In the genomic region with DNA sequence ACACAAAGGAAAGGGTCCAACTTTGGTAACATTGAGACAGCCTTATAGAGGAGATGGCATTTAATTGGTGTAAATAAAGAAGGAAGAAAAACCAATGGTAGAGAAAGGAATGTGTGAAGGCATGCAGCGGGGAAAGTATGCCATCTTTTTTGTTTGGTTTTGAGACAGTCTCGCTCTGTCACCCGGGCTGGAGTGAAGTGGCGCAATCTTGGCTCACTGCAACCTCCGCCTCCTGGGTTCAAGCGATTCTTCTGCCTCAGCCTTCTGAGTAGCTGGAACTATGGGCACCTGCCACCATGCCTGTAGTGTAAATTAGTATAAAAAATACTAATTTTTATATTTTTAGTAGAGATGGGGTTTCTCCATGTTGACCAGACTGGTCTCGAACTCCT, we compare ENCODE assay signal across 28 cellular contexts. TPM values are rescaled to one million over a fixed set of nuclear protein-coding genes. Genes with fewer than 3 reads are reported as not detected.
DNase-seq lines count a peak whose midpoint lies in the region; ATAC-seq and TF ChIP-seq lines count a peak whose summit lies in the region.
"Had no signal": no experiment of that assay in that cellular context is flagged by ENCODE, and none has a peak within 500 bp of the region (broad histone marks: within the 10 kb centered on the region; RNA-seq: fewer than 3 reads in every experiment).

No MANE protein-coding gene starts in this region.

- no peak overlapping the region for H3K4me3 ChIP-seq in hepatocyte
- H3K4me3 ChIP-seq in spleen = peak overlapping the region in 1 of 8 donors; percentile 37
- H3K4me3 ChIP-seq: cardiac muscle cell, esophagus muscularis mucosa, HAP-1, ovary, suprapubic skin had no signal

- H3K27ac ChIP-seq in hepatocyte (no peak overlapping the region), spleen (peak overlapping the region in 5 of 8 donors; percentile 2 to 69 (median 31))
- H3K27ac ChIP-seq: esophagus muscularis mucosa, ovary, suprapubic skin had no signal

- intact Hi-C loops in activated T-helper 1 cell treated with anti-CD3 and anti-CD28 coated beads, Interleukin-12 subunit alpha, Interleukin-12 subunit beta, Interleukin-2, Interleukin-4 antibody, amounts not matched to agents 30 ng/mL and 10 ng/mL and 1 ng/mL, durations not matched to agents 14 hours and 24 hours and 36 hours (cut with micrococcal nuclease) = no loop called here
- intact Hi-C loops in spleen (cut with DNase I; ENCODE audit: low total_unique reads) = no loop called here

- H3K9me2 ChIP-seq in hepatocyte (replicated peaks; ENCODE audit: insufficient read depth) = no peaks in the 10 kb centered on the region

- H3K9me3 ChIP-seq in hepatocyte (ENCODE audit: low read depth) (no peaks in the 10 kb centered on the region), spleen (no peaks in the 10 kb centered on the region)
- H3K9me3 ChIP-seq: esophagus muscularis mucosa, HAP-1, ovary, suprapubic skin had no signal

- peak overlapping the region; percentile 51 for H3K4me2 ChIP-seq in hepatocyte

- H3K4me1 ChIP-seq in hepatocyte (ENCODE audit: insufficient read depth) (peaks cover 12% of the 10 kb centered on the region), spleen (peaks cover 39 to 84% (median 71%) of the 10 kb centered on the region in 6 donors)

- H3K36me3 Mint-ChIP-seq in activated naive CD8-positive, alpha-beta T cell = peaks cover 6% of the 10 kb centered on the region
- H3K36me3 Mint-ChIP-seq in activated naive CD8-positive, alpha-beta T cell treated with anti-CD3 and anti-CD28 coated beads for 36 hours = peaks cover 24% of the 10 kb centered on the region
- H3K36me3 Mint-ChIP-seq in activated T-helper 1 cell treated with anti-CD3 and anti-CD28 coated beads, Interleukin-12 subunit alpha, Interleukin-12 subunit beta, Interleukin-2, Interleukin-4 antibody, amounts not matched to agents 30 ng/mL and 10 ng/mL and 1 ng/mL, durations not matched to agents 14 hours and 24 hours and 36 hours (ENCODE audit: low read depth) = peaks cover 34% of the 10 kb centered on the region

- H2AFZ ChIP-seq in hepatocyte = no peak overlapping the region

- no peaks in the 10 kb centered on the region for H3K27me3 ChIP-seq in hepatocyte
- H3K27me3 ChIP-seq in spleen (replicated peaks in 1 of 7) = no peaks in the 10 kb centered on the region
- H3K27me3 ChIP-seq: cardiac muscle cell, esophagus muscularis mucosa, ovary, suprapubic skin had no signal

- H3K36me3 ChIP-seq in hepatocyte (replicated peaks; ENCODE audit: insufficient read depth, low read depth) = peaks cover 9% of the 10 kb centered on the region
- H3K36me3 ChIP-seq in spleen = peaks cover 0 to 55% (median 23%) of the 10 kb centered on the region in 6 donors
- H3K36me3 ChIP-seq: ovary had no signal

- no peak for DNase-seq in activated naive CD8-positive, alpha-beta T cell treated with anti-CD3 and anti-CD28 coated beads for 36 hours
- DNase-seq in activated T-helper 1 cell treated with anti-CD3 and anti-CD28 coated beads, Interleukin-12 subunit alpha, Interleukin-12 subunit beta, Interleukin-2, Interleukin-4 antibody, amounts not matched to agents 30 ng/mL and 10 ng/mL and 1 ng/mL, durations not matched to agents 14 hours and 24 hours and 36 hours (ENCODE audit: low spot score) = no peak
- no peak for DNase-seq in hepatocyte (ENCODE audit: low spot score)
- no peak for DNase-seq in spleen
- DNase-seq in globus pallidus (ENCODE audit: low spot score) = no peak
- no peak for DNase-seq in SKM-1 (lab: John Stamatoyannopoulos, UW; ENCODE audit: unreplicated experiment)
- DNase-seq: activated CD4-positive, alpha-beta memory T cell treated with anti-CD3 and anti-CD28 coated beads for 36 hours; activated CD4-positive, alpha-beta T cell treated with anti-CD3 and anti-CD28 coated beads for 1 hour; activated CD8-positive, alpha-beta memory T cell treated with anti-CD3 and anti-CD28 coated beads, Interleukin-2, amount 50 U/mL, for 4 hours; aorta; DMS53; foreskin fibroblast; head of caudate nucleus; NCI-H146; NCI-H2107; NCI-H345; ovary; Right ventricle myocardium superior; stimulated activated naive B cell treated with anti-CD40 and anti-IgM and Interleukin-4, amounts not matched to agents 10 μg/mL and 1 μg/mL and 100 μg/mL, for 72 hours had no signal

- no peak for TF ChIP-seq POLR2A in spleen (IDR thresholded peaks at IDR 0.05)

- peaks cover 66% of the 10 kb centered on the region for H3K4me1 Mint-ChIP-seq in activated naive CD8-positive, alpha-beta T cell (ENCODE audit: low read depth)
- H3K4me1 Mint-ChIP-seq in activated naive CD8-positive, alpha-beta T cell treated with anti-CD3 and anti-CD28 coated beads for 36 hours = peaks cover 45% of the 10 kb centered on the region
- peaks cover 51% of the 10 kb centered on the region for H3K4me1 Mint-ChIP-seq in activated T-helper 1 cell treated with anti-CD3 and anti-CD28 coated beads, Interleukin-12 subunit alpha, Interleukin-12 subunit beta, Interleukin-2, Interleukin-4 antibody, amounts not matched to agents 30 ng/mL and 10 ng/mL and 1 ng/mL, durations not matched to agents 14 hours and 24 hours and 36 hours (ENCODE audit: low read depth)

- peaks cover 67% of the 10 kb centered on the region for H4K20me1 ChIP-seq in hepatocyte (ENCODE audit: insufficient read depth, poor library complexity, severe bottlenecking)

- H3K9me3 Mint-ChIP-seq in activated naive CD8-positive, alpha-beta T cell (ENCODE audit: low read depth) = no peaks in the 10 kb centered on the region
- H3K9me3 Mint-ChIP-seq in activated naive CD8-positive, alpha-beta T cell treated with anti-CD3 and anti-CD28 coated beads for 36 hours = no peaks in the 10 kb centered on the region
- H3K9me3 Mint-ChIP-seq in activated T-helper 1 cell treated with anti-CD3 and anti-CD28 coated beads, Interleukin-12 subunit alpha, Interleukin-12 subunit beta, Interleukin-2, Interleukin-4 antibody, amounts not matched to agents 30 ng/mL and 10 ng/mL and 1 ng/mL, durations not matched to agents 14 hours and 24 hours and 36 hours = no peaks in the 10 kb centered on the region
- H3K9me3 Mint-ChIP-seq: activated CD4-positive, alpha-beta memory T cell treated with anti-CD3 and anti-CD28 coated beads for 36 hours; activated naive CD4-positive, alpha-beta T cell treated with anti-CD3 and anti-CD28 coated beads, Interleukin-2, amount 50 U/mL, for 72 hours; activated T-helper 2 cell treated with anti-CD3 and anti-CD28 coated beads, Interferon-gamma antibody, Interleukin-2, Interleukin-4, amounts not matched to agents 10 μg/mL and 5 μg/mL and 100 μg/mL, durations not matched to agents 14 hours and 24 hours and 36 hours; stimulated activated naive B cell treated with anti-CD40 and anti-IgM and Interleukin-4, amounts not matched to agents 10 μg/mL and 1 μg/mL and 100 μg/mL, for 72 hours had no signal

- WGBS in hepatocyte (ENCODE audit: low lambda C conversion rate, missing lambda C conversion rate) = 92% methylated on average over 7 of the region's 7 CpGs
- 58 to 89% (median 85%) methylated on average over 7 of the region's 7 CpGs for WGBS in spleen, 5 donors

- ATAC-seq in GM21390 (IDR thresholded peaks at IDR 0.05; ENCODE audit: unreplicated experiment) = no peak
- ATAC-seq: SK-N-SH treated with all-trans-retinoic acid at 6 μM for 48 hours; stimulated activated naive B cell treated with anti-CD40 and anti-IgM and Interleukin-4, amounts not matched to agents 10 μg/mL and 1 μg/mL and 100 μg/mL, for 72 hours had no signal

- peaks cover 99% of the 10 kb centered on the region for H3K79me2 ChIP-seq in hepatocyte

- H3K27me3 Mint-ChIP-seq in activated naive CD8-positive, alpha-beta T cell = no peaks in the 10 kb centered on the region
- H3K27me3 Mint-ChIP-seq in activated naive CD8-positive, alpha-beta T cell treated with anti-CD3 and anti-CD28 coated beads for 36 hours = no peaks in the 10 kb centered on the region
- H3K27me3 Mint-ChIP-seq in activated T-helper 1 cell treated with anti-CD3 and anti-CD28 coated beads, Interleukin-12 subunit alpha, Interleukin-12 subunit beta, Interleukin-2, Interleukin-4 antibody, amounts not matched to agents 30 ng/mL and 10 ng/mL and 1 ng/mL, durations not matched to agents 14 hours and 24 hours and 36 hours (ENCODE audit: insufficient read depth) = no peaks in the 10 kb centered on the region
- H3K27me3 Mint-ChIP-seq: activated CD4-positive, alpha-beta memory T cell treated with anti-CD3 and anti-CD28 coated beads for 36 hours; stimulated activated naive B cell treated with anti-CD40 and anti-IgM and Interleukin-4, amounts not matched to agents 10 μg/mL and 1 μg/mL and 100 μg/mL, for 72 hours had no signal

- no peak overlapping the region for H3K4me3 Mint-ChIP-seq in activated naive CD8-positive, alpha-beta T cell
- H3K4me3 Mint-ChIP-seq in activated naive CD8-positive, alpha-beta T cell treated with anti-CD3 and anti-CD28 coated beads for 36 hours = no peak overlapping the region
- H3K4me3 Mint-ChIP-seq in activated T-helper 1 cell treated with anti-CD3 and anti-CD28 coated beads, Interleukin-12 subunit alpha, Interleukin-12 subunit beta, Interleukin-2, Interleukin-4 antibody, amounts not matched to agents 30 ng/mL and 10 ng/mL and 1 ng/mL, durations not matched to agents 14 hours and 24 hours and 36 hours = no peak overlapping the region
- H3K4me3 Mint-ChIP-seq: activated CD4-positive, alpha-beta memory T cell treated with anti-CD3 and anti-CD28 coated beads for 36 hours had no signal

- TF ChIP-seq CTCF in hepatocyte (IDR thresholded peaks at IDR 0.05; ENCODE audit: poor library complexity) (no peak), spleen (IDR thresholded peaks at IDR 0.05 in 8 of 11, conservative IDR thresholded peaks at IDR 0.05 in 3 of 11) (no peak)

- H3K27ac Mint-ChIP-seq in activated naive CD8-positive, alpha-beta T cell = peak overlapping the region; percentile 72
- no peak overlapping the region for H3K27ac Mint-ChIP-seq in activated naive CD8-positive, alpha-beta T cell treated with anti-CD3 and anti-CD28 coated beads for 36 hours
- peak overlapping the region; percentile 61 for H3K27ac Mint-ChIP-seq in activated T-helper 1 cell treated with anti-CD3 and anti-CD28 coated beads, Interleukin-12 subunit alpha, Interleukin-12 subunit beta, Interleukin-2, Interleukin-4 antibody, amounts not matched to agents 30 ng/mL and 10 ng/mL and 1 ng/mL, durations not matched to agents 14 hours and 24 hours and 36 hours
- H3K27ac Mint-ChIP-seq: activated CD4-positive, alpha-beta memory T cell treated with anti-CD3 and anti-CD28 coated beads for 36 hours; activated T-helper 2 cell treated with anti-CD3 and anti-CD28 coated beads, Interferon-gamma antibody, Interleukin-2, Interleukin-4, amounts not matched to agents 10 μg/mL and 5 μg/mL and 100 μg/mL, durations not matched to agents 14 hours and 24 hours and 36 hours had no signal

RNA-seq across cellular contexts. Expression of gene RIOK3, which starts 6.4 kb away (rescaled TPM):
- total RNA-seq in activated naive CD8-positive, alpha-beta T cell treated with anti-CD3 and anti-CD28 coated beads for 36 hours = 10 to 100 TPM; 52.4 to 61.0 TPM
- 40.8 and 52.2 TPM in 2 replicates for total RNA-seq in activated T-helper 1 cell treated with anti-CD3 and anti-CD28 coated beads, Interleukin-12 subunit alpha, Interleukin-12 subunit beta, Interleukin-2, Interleukin-4 antibody, amounts not matched to agents 30 ng/mL and 10 ng/mL and 1 ng/mL, durations not matched to agents 14 hours and 24 hours and 36 hours
- total RNA-seq in hepatocyte = 70.7 and 95.2 TPM in 2 replicates
- 53.9 and 57.5 TPM in 2 replicates for polyA plus RNA-seq in hepatocyte
- 10 to 100 TPM; 57.6 to 96.1 (median 71.3) TPM for total RNA-seq in spleen
- 10 to 100 TPM; 33.0 to 41.4 (median 39.3) TPM for polyA plus RNA-seq in spleen

RNA-seq across cellular contexts. Expression of gene RMC1, which starts 43.8 kb away (rescaled TPM):
- total RNA-seq in activated naive CD8-positive, alpha-beta T cell treated with anti-CD3 and anti-CD28 coated beads for 36 hours = 10 to 100 TPM; 29.7 to 30.8 TPM
- total RNA-seq in activated T-helper 1 cell treated with anti-CD3 and anti-CD28 coated beads, Interleukin-12 subunit alpha, Interleukin-12 subunit beta, Interleukin-2, Interleukin-4 antibody, amounts not matched to agents 30 ng/mL and 10 ng/mL and 1 ng/mL, durations not matched to agents 14 hours and 24 hours and 36 hours = 56.3 and 56.7 TPM in 2 replicates
- total RNA-seq in hepatocyte (20.8 and 26.6 TPM in 2 replicates), spleen (10 to 100 TPM; 29.5 to 55.9 (median 43.6) TPM)
- polyA plus RNA-seq in hepatocyte (26.9 and 37.1 TPM in 2 replicates), spleen (10 to 100 TPM; 42.0 to 74.7 (median 47.5) TPM)
